8 cellular contexts compared by ENCODE assay signal in genomic region chr7:101217388-101218235, GRCh38. TPM values are rescaled to one million over a fixed set of nuclear protein-coding genes. Genes with fewer than 3 reads are reported as not detected.
A peak's percentile ranks its signal among the peaks of the same experiment; 100 is the strongest.
DNase-seq lines count a peak whose midpoint lies in the region; ATAC-seq and TF ChIP-seq lines count a peak whose summit lies in the region.

PLOD3 (minus strand) TSS chr7:101217581; CDS start chr7:101217274, 307 bp downstream.
ZNHIT1 (plus strand) TSS chr7:101218165; CDS start chr7:101218196, 31 bp downstream.

- H3K4me3 Mint-ChIP-seq in T-helper 17 cell (peak within 1 kb of the TSS; percentile 92), progenitor cell of endocrine pancreas (ENCODE audit: low read depth) (peak within 1 kb of the TSS; percentile 99)

- no peak for TF ChIP-seq CTCF in GM13977 (IDR thresholded peaks at IDR 0.05; ENCODE audit: extremely low read depth, insufficient read depth, missing control alignments)
- peak; percentile 50 for TF ChIP-seq CTCF in left ventricle myocardium inferior (IDR thresholded peaks at IDR 0.05; ENCODE audit: borderline replicate concordance)
- no peak for TF ChIP-seq CTCF in progenitor cell of endocrine pancreas (IDR thresholded peaks at IDR 0.05; ENCODE audit: unreplicated experiment)

- DNase-seq in GM13977 (ENCODE audit: low spot score) (peak; percentile 100), NCI-H1694 treated with DMSO at 0.1 percent for 48 hours (lab: John Stamatoyannopoulos, UW) (peak; percentile 98), T-helper 17 cell (peak; percentile 89 to 91 (median 91)), amygdala (lab: John Stamatoyannopoulos, UW) (peak; percentile 60 to 97 (median 88)), left ventricle myocardium inferior (peak; percentile 95), progenitor cell of endocrine pancreas (ENCODE audit: low spot score, unreplicated experiment) (peak; percentile 87), ureter (ENCODE audit: low spot score) (peak; percentile 97)

- H3K36me3 ChIP-seq in left ventricle myocardium inferior: peaks cover 34% of the 10 kb centered on the region

- H3K36me3 Mint-ChIP-seq in T-helper 17 cell (ENCODE audit: low read depth) (no peaks in the 10 kb centered on the region), progenitor cell of endocrine pancreas (ENCODE audit: insufficient read depth) (peaks cover 9% of the 10 kb centered on the region)

- intact Hi-C loops in left ventricle myocardium inferior (cut with micrococcal nuclease): no loop called here

- ATAC-seq in HG02885 (IDR thresholded peaks at IDR 0.05; ENCODE audit: poor library complexity, unreplicated experiment) (peak; percentile 77), T-helper 17 cell (peak; percentile 79)

- H3K27ac Mint-ChIP-seq in T-helper 17 cell (peak within 1 kb of the TSS; percentile 96), progenitor cell of endocrine pancreas (peak within 1 kb of the TSS; percentile 91)

- no peaks in the 10 kb centered on the region for H3K27me3 ChIP-seq in left ventricle myocardium inferior (ENCODE audit: low read depth)

- no peaks in the 10 kb centered on the region for H3K9me3 Mint-ChIP-seq in progenitor cell of endocrine pancreas (ENCODE audit: low read depth)

- H3K4me1 Mint-ChIP-seq in T-helper 17 cell: peaks cover 32% of the 10 kb centered on the region
- peaks cover 20% of the 10 kb centered on the region for H3K4me1 Mint-ChIP-seq in progenitor cell of endocrine pancreas (ENCODE audit: low read depth)

- H3K27me3 Mint-ChIP-seq in T-helper 17 cell (no peaks in the 10 kb centered on the region), progenitor cell of endocrine pancreas (no peaks in the 10 kb centered on the region)

- H3K27ac ChIP-seq in left ventricle myocardium inferior (replicated peaks): peak within 1 kb of the TSS; percentile 93

- peak within 1 kb of the TSS; percentile 81 for H3K4me3 ChIP-seq in left ventricle myocardium inferior

- in situ Hi-C loops in GM13977 (cut with MboI; ENCODE audit: low pct_unique_long_range_greater_than_20kb, low sequenced_read_pairs, unreplicated experiment): no loop called here

- H3K4me1 ChIP-seq in left ventricle myocardium inferior: peaks cover 60% of the 10 kb centered on the region

- no peaks in the 10 kb centered on the region for H3K9me3 ChIP-seq in T-helper 17 cell (ENCODE audit: control insufficient read depth, low read length, poor library complexity, severe bottlenecking)
- no peaks in the 10 kb centered on the region for H3K9me3 ChIP-seq in left ventricle myocardium inferior (replicated peaks)

RNA-seq across cellular contexts. Expression of gene PLOD3, which starts in this region (rescaled TPM):
- total RNA-seq in T-helper 17 cell: 10 to 100 TPM; 39.0 to 44.7 TPM
- total RNA-seq in left ventricle myocardium inferior: 38.7 TPM
- total RNA-seq in progenitor cell of endocrine pancreas: 89.8 and 94.4 TPM in 2 replicates
- 50.9 TPM for total RNA-seq in ureter

RNA-seq across cellular contexts. Expression of gene ZNHIT1, which starts in this region (rescaled TPM):
- total RNA-seq in T-helper 17 cell (10 to 100 TPM; 38.7 to 42.4 TPM), left ventricle myocardium inferior (56.9 TPM), progenitor cell of endocrine pancreas (60.2 and 62.2 TPM in 2 replicates), ureter (57.1 TPM)

Comparison
In these comparisons a context has a peak if more than half of its experiments do, and no peak if none do; other contexts are left out.
1. Peak in every context shown above with its lines: DNase-seq, ATAC-seq, H3K4me3 ChIP-seq and H3K27ac ChIP-seq.